9 cellular contexts compared by ENCODE assay signal in genomic region chr11:116499396-116500001, GRCh38.
DNase-seq lines count a peak whose midpoint lies in the region; ATAC-seq and TF ChIP-seq lines count a peak whose summit lies in the region.
"Had no signal": no experiment of that assay in that cellular context is flagged by ENCODE, and none has a peak within 500 bp of the region (broad histone marks: within the 10 kb centered on the region; RNA-seq: fewer than 3 reads in every experiment).

No MANE protein-coding gene starts in this region.

- H3K27ac ChIP-seq in upper lobe of left lung, result no peak overlapping the region
- H3K27ac ChIP-seq: ascending aorta had no signal

- TF ChIP-seq CTCF in epithelial cell of proximal tubule (conservative IDR thresholded peaks at IDR 0.05; ENCODE audit: low read depth, low read length) (peak; percentile 79), upper lobe of left lung (IDR thresholded peaks at IDR 0.05) (peak in 5 of 6 experiments; percentile 25 to 60 (median 50))

- no peak for TF ChIP-seq EP300 in upper lobe of left lung (IDR thresholded peaks at IDR 0.05)

- DNase-seq in activated CD4-positive, alpha-beta T cell treated with anti-CD3 and anti-CD28 coated beads for 24 hours (ENCODE audit: low read depth in 2 of 2), result peak; percentile 6 to 63
- no peak for DNase-seq in activated CD4-positive, alpha-beta T cell treated with anti-CD3 and anti-CD28 coated beads, Interleukin-2, amount 50 U/mL, for 4 hours
- DNase-seq in NCI-H1092 treated with DMSO at 0.1 percent for 48 hours (lab: John Stamatoyannopoulos, UW) (peak; percentile 95), T-helper 9 cell (peak; percentile 2), epithelial cell of proximal tubule (ENCODE audit: low read depth) (peak; percentile 15), mucosa of gallbladder (ENCODE audit: low spot score) (peak; percentile 80), upper lobe of left lung (peak; percentile 54 to 66)

- H3K36me3 ChIP-seq in upper lobe of left lung, result no peaks in the 10 kb centered on the region
- H3K36me3 ChIP-seq: ascending aorta had no signal

- peak; percentile 63 to 74 for ATAC-seq in upper lobe of left lung (ENCODE audit: low FRiP score in 2 of 2)
- no peak for ATAC-seq in GM18520 (IDR thresholded peaks at IDR 0.05; ENCODE audit: unreplicated experiment)

- H3K4me1 ChIP-seq in upper lobe of left lung, result no peaks in the 10 kb centered on the region
- H3K4me1 ChIP-seq: ascending aorta had no signal

- peaks cover 0 to 5% (median 0%) of the 10 kb centered on the region in 4 donors for H3K27me3 ChIP-seq in upper lobe of left lung

- no peaks in the 10 kb centered on the region for H3K9me3 ChIP-seq in upper lobe of left lung
- H3K9me3 ChIP-seq: ascending aorta had no signal

- WGBS in upper lobe of left lung, 2 donors, result 24 to 27% methylated on average over 16 to 17 of the region's 17 CpGs

- no peak for TF ChIP-seq POLR2A in upper lobe of left lung (IDR thresholded peaks at IDR 0.05)

- H3K4me3 ChIP-seq in epithelial cell of proximal tubule (ENCODE audit: low read depth, low read length), result no peak overlapping the region
- H3K4me3 ChIP-seq in upper lobe of left lung, result no peak overlapping the region
- H3K4me3 ChIP-seq: ascending aorta had no signal

Comparison
In these comparisons a context has a peak if more than half of its experiments do, and no peak if none do; other contexts are left out.
1. DNase-seq: peak in activated CD4-positive, alpha-beta T cell treated with anti-CD3 and anti-CD28 coated beads for 24 hours (2 of 2), NCI-H1092 treated with DMSO at 0.1 percent for 48 hours (single experiment), T-helper 9 cell (single experiment), epithelial cell of proximal tubule (single experiment), mucosa of gallbladder (single experiment) and upper lobe of left lung (2 of 2); none in activated CD4-positive, alpha-beta T cell treated with anti-CD3 and anti-CD28 coated beads, Interleukin-2, amount 50 U/mL, for 4 hours (0 of 2).